In genomic region chr13:99749627-99750026, GRCh38 we compare ENCODE assay signal across 24 cellular contexts.
A peak's percentile ranks its signal among the peaks of the same experiment; 100 is the strongest.
DNase-seq lines count a peak whose midpoint lies in the region; ATAC-seq and TF ChIP-seq lines count a peak whose summit lies in the region.
"Had no signal": no experiment of that assay in that cellular context is flagged by ENCODE, and none has a peak within 500 bp of the region (broad histone marks: within the 10 kb centered on the region; RNA-seq: fewer than 3 reads in every experiment).

No MANE protein-coding gene starts in this region.

- no peak for TF ChIP-seq CTCF in GM23338 (conservative IDR thresholded peaks at IDR 0.05; ENCODE audit: low read depth in 2 of 2)
- TF ChIP-seq CTCF in WTC11 (IDR thresholded peaks at IDR 0.05) = no peak
- no peak for TF ChIP-seq CTCF in endothelial cell (IDR thresholded peaks at IDR 0.05; ENCODE audit: unreplicated experiment)
- no peak for TF ChIP-seq CTCF in neural progenitor cell (IDR thresholded peaks at IDR 0.05)

- H3K4me1 Mint-ChIP-seq in GM23338 (peaks cover 42% of the 10 kb centered on the region), WTC11 (peaks cover 49% of the 10 kb centered on the region), endothelial cell (ENCODE audit: unreplicated experiment) (peaks cover 13% of the 10 kb centered on the region), neural progenitor cell (peaks cover 70% of the 10 kb centered on the region)

- H3K27me3 Mint-ChIP-seq in GM23338 (ENCODE audit: insufficient read depth, low read depth, poor library complexity) (peaks cover 6% of the 10 kb centered on the region), WTC11 (ENCODE audit: low read depth) (no peaks in the 10 kb centered on the region; the same call in 1 of the 2 replicates), endothelial cell (ENCODE audit: unreplicated experiment) (no peaks in the 10 kb centered on the region), neural progenitor cell (ENCODE audit: insufficient read depth, low read depth) (peaks cover 5% of the 10 kb centered on the region)
- H3K27me3 Mint-ChIP-seq: dendritic cell treated with granulocyte-macrophage colony-stimulating factor and Interleukin-4, amounts not matched to agents 40 ng/mL and 50 ng/mL, for 4 days; memory B cell; stimulated activated naive B cell treated with anti-CD40 and anti-IgM and Interleukin-4, amounts not matched to agents 10 μg/mL and 1 μg/mL and 100 μg/mL, for 72 hours had no signal

- H3K9ac ChIP-seq in neural progenitor cell = no peak overlapping the region

- H3K27me3 ChIP-seq in GM23338 (ENCODE audit: insufficient read depth) (no peaks in the 10 kb centered on the region), neural progenitor cell (no peaks in the 10 kb centered on the region)
- H3K27me3 ChIP-seq: vagina had no signal

- H3K36me3 ChIP-seq in GM23338 (ENCODE audit: insufficient read depth) = peaks cover 3% of the 10 kb centered on the region; the same call in 1 of the 2 replicates
- no peaks in the 10 kb centered on the region for H3K36me3 ChIP-seq in neural progenitor cell
- H3K36me3 ChIP-seq: vagina, WERI-Rb-1 had no signal

- no peaks in the 10 kb centered on the region for H3K79me2 ChIP-seq in GM23338 (replicated peaks; ENCODE audit: insufficient read depth)
- peaks cover 18% of the 10 kb centered on the region for H3K79me2 ChIP-seq in neural progenitor cell (ENCODE audit: low read depth)

- H3K27ac Mint-ChIP-seq in GM23338 (no peak overlapping the region; the same call in 1 of the 2 replicates), WTC11 (peak overlapping the region; percentile 24; the same call in 1 of the 2 replicates), endothelial cell (ENCODE audit: unreplicated experiment) (peak overlapping the region; percentile 9), neural progenitor cell (peak overlapping the region; percentile 95)
- H3K27ac Mint-ChIP-seq: dendritic cell treated with granulocyte-macrophage colony-stimulating factor and Interleukin-4, amounts not matched to agents 40 ng/mL and 50 ng/mL, for 4 days; memory B cell; stimulated activated naive B cell treated with anti-CD40 and anti-IgM and Interleukin-4, amounts not matched to agents 10 μg/mL and 1 μg/mL and 100 μg/mL, for 72 hours had no signal

- DNase-seq in GM23338 (ENCODE audit: low spot score) (peak; percentile 70), WTC11 (ENCODE audit: low spot score) (no peak), endothelial cell (ENCODE audit: low spot score) (no peak), neural progenitor cell (ENCODE audit: low spot score) (peak; percentile 49), HPDE6-E6E7 (ENCODE audit: extremely low spot score) (no peak), OCI-M2 (lab: John Stamatoyannopoulos, UW; ENCODE audit: unreplicated experiment) (no peak), NCI-H345 treated with DMSO at 0.1 percent for 48 hours (lab: John Stamatoyannopoulos, UW; ENCODE audit: unreplicated experiment) (no peak)
- DNase-seq in activated CD4-positive, alpha-beta T cell treated with anti-CD3 and anti-CD28 coated beads, Interleukin-2, amount 50 U/mL, for 48 hours = no peak
- DNase-seq: activated gamma-delta T cell; Caco-2; NCI-H1092; NCI-H1930; NCI-H446 treated with DMSO at 0.1 percent for 48 hours; occipital lobe; right cardiac atrium; SHP77; stimulated activated CD4-positive, alpha-beta T cell treated with anti-CD3 and anti-CD28 coated beads, Interleukin-12 subunit alpha, Interleukin-12 subunit beta, amount 100 ng/mL, for 4 hours; stimulated activated CD4-positive, alpha-beta T cell treated with anti-CD3 and anti-CD28 coated beads, Interleukin-4, amount 100 ng/mL, for 24 hours; stimulated activated naive B cell treated with anti-CD40 and anti-IgM and Interleukin-4, amounts not matched to agents 10 μg/mL and 1 μg/mL and 100 μg/mL, for 72 hours; WERI-Rb-1 had no signal

- H3K9me3 ChIP-seq in neural progenitor cell (ENCODE audit: low read depth) = no peaks in the 10 kb centered on the region
- H3K9me3 ChIP-seq: Caco-2, vagina had no signal

- POLR2A ChIA-PET in WTC11 (lab: Charles Lee) = no interaction called here

- H3K4me3 Mint-ChIP-seq in GM23338 (no peak overlapping the region), WTC11 (no peak overlapping the region), endothelial cell (ENCODE audit: unreplicated experiment) (no peak overlapping the region), neural progenitor cell (peak overlapping the region; percentile 48)
- H3K4me3 Mint-ChIP-seq: dendritic cell treated with granulocyte-macrophage colony-stimulating factor and Interleukin-4, amounts not matched to agents 40 ng/mL and 50 ng/mL, for 4 days; memory B cell; stimulated activated naive B cell treated with anti-CD40 and anti-IgM and Interleukin-4, amounts not matched to agents 10 μg/mL and 1 μg/mL and 100 μg/mL, for 72 hours had no signal

- no peaks in the 10 kb centered on the region for H3K9me2 ChIP-seq in GM23338 (ENCODE audit: insufficient read depth)

- ATAC-seq in GM23338 (no peak), WTC11 (no peak)
- ATAC-seq: GM12878; right cardiac atrium; stimulated activated naive B cell treated with anti-CD40 and anti-IgM and Interleukin-4, amounts not matched to agents 10 μg/mL and 1 μg/mL and 100 μg/mL, for 72 hours had no signal

- peaks cover 17% of the 10 kb centered on the region; the same call in 1 of the 2 replicates for H3F3A ChIP-seq in GM23338 (replicated peaks; ENCODE audit: low read depth)
- peaks cover 53% of the 10 kb centered on the region for H3F3A ChIP-seq in neural progenitor cell (ENCODE audit: low read depth)

- H3K4me1 ChIP-seq in GM23338 (ENCODE audit: insufficient read depth) (peaks cover 35% of the 10 kb centered on the region), neural progenitor cell (peaks cover 49% of the 10 kb centered on the region)
- H3K4me1 ChIP-seq: Caco-2, vagina had no signal

- H3K27ac ChIP-seq in GM23338 (ENCODE audit: low read depth) (no peak overlapping the region), neural progenitor cell (no peak overlapping the region)
- H3K27ac ChIP-seq: vagina, WERI-Rb-1 had no signal

- H3K9me3 Mint-ChIP-seq in GM23338 (peaks cover 4% of the 10 kb centered on the region; the same call in 2 of the 3 replicates), WTC11 (no peaks in the 10 kb centered on the region), endothelial cell (ENCODE audit: unreplicated experiment) (no peaks in the 10 kb centered on the region), neural progenitor cell (peaks cover 13% of the 10 kb centered on the region)
- H3K9me3 Mint-ChIP-seq: dendritic cell treated with granulocyte-macrophage colony-stimulating factor and Interleukin-4, amounts not matched to agents 40 ng/mL and 50 ng/mL, for 4 days; memory B cell; stimulated activated naive B cell treated with anti-CD40 and anti-IgM and Interleukin-4, amounts not matched to agents 10 μg/mL and 1 μg/mL and 100 μg/mL, for 72 hours had no signal

- peaks cover 20% of the 10 kb centered on the region for H3K36me3 Mint-ChIP-seq in GM23338 (ENCODE audit: low read depth)
- H3K36me3 Mint-ChIP-seq in WTC11 = peaks cover 12% of the 10 kb centered on the region
- H3K36me3 Mint-ChIP-seq in endothelial cell (ENCODE audit: low read depth, unreplicated experiment) = no peaks in the 10 kb centered on the region
- peaks cover 27% of the 10 kb centered on the region for H3K36me3 Mint-ChIP-seq in neural progenitor cell

- CTCF ChIA-PET in WTC11 (lab: Charles Lee) = interaction anchor here (1.0 to 1.1 kb wide), 2 partner anchors 17 to 28 kb away, joined by 3 read pairs; no protein-coding TSS in a partner anchor

- H3K4me3 ChIP-seq in GM23338 = no peak overlapping the region
- no peak overlapping the region for H3K4me3 ChIP-seq in neural progenitor cell
- H3K4me3 ChIP-seq: GM12878, vagina had no signal

- no peak overlapping the region for H3K4me2 ChIP-seq in GM23338
- no peak overlapping the region for H3K4me2 ChIP-seq in neural progenitor cell

- no peak overlapping the region for H2AFZ ChIP-seq in GM23338
- no peak overlapping the region for H2AFZ ChIP-seq in neural progenitor cell (replicated peaks)

- H4K20me1 ChIP-seq in GM23338 (replicated peaks; ENCODE audit: insufficient read depth) = no peaks in the 10 kb centered on the region
- no peaks in the 10 kb centered on the region for H4K20me1 ChIP-seq in neural progenitor cell (ENCODE audit: low read depth)

TF ChIP-seq in GM23338, 12 proteins besides CTCF, POLR2A, EP300 and RAD21 (continues in another document):
- TF ChIP-seq EZH2phosphoT487 (IDR thresholded peaks at IDR 0.05; ENCODE audit: unreplicated experiment) = no peak
- TF ChIP-seq JUNB (IDR thresholded peaks at IDR 0.05; ENCODE audit: unreplicated experiment) = no peak
- TF ChIP-seq EZH2 (IDR thresholded peaks at IDR 0.05; ENCODE audit: low read depth, unreplicated experiment) = no peak
- TF ChIP-seq STAT1 (IDR thresholded peaks at IDR 0.05; ENCODE audit: unreplicated experiment) = no peak
- no peak for TF ChIP-seq ETS1 (IDR thresholded peaks at IDR 0.05)
- TF ChIP-seq ZNF331 (CRISPR knock-in tag; IDR thresholded peaks at IDR 0.05; ENCODE audit: low read depth) = no peak

TF ChIP-seq in WTC11, 78 proteins besides CTCF, POLR2A, EP300 and RAD21 (continues in another document):
- TF ChIP-seq ZMAT4 (CRISPR knock-in tag; IDR thresholded peaks at IDR 0.05) (no peak), ESRRA (CRISPR knock-in tag; IDR thresholded peaks at IDR 0.05; ENCODE audit: borderline replicate concordance) (no peak), SP1 (CRISPR knock-in tag; conservative IDR thresholded peaks at IDR 0.05) (no peak), SOX15 (CRISPR knock-in tag; IDR thresholded peaks at IDR 0.05) (no peak), ATF6 (CRISPR knock-in tag; IDR thresholded peaks at IDR 0.05) (no peak)

Comparison
In these comparisons a context has a peak if more than half of its experiments do, and no peak if none do; other contexts are left out.
1. DNase-seq: peak in GM23338 (single experiment) and neural progenitor cell (single experiment); none in WTC11 (single experiment), endothelial cell (single experiment), HPDE6-E6E7 (single experiment), OCI-M2 (single experiment), NCI-H345 treated with DMSO at 0.1 percent for 48 hours (single experiment) and activated CD4-positive, alpha-beta T cell treated with anti-CD3 and anti-CD28 coated beads, Interleukin-2, amount 50 U/mL, for 48 hours (0 of 2).